8 cellular contexts compared by ENCODE assay signal in genomic region chr2:231056453-231057416, GRCh38. TPM values are rescaled to one million over a fixed set of nuclear protein-coding genes. Genes with fewer than 3 reads are reported as not detected.
DNase-seq lines count a peak whose midpoint lies in the region; ATAC-seq and TF ChIP-seq lines count a peak whose summit lies in the region.

TSS of gene PSMD1 (plus strand) at chr2:231056867. CDS start at chr2:231057026, 159 bp downstream.

- peak within 1 kb of the TSS; percentile 100 for H3K27ac ChIP-seq in hepatocyte

- ATAC-seq in HG02981 (IDR thresholded peaks at IDR 0.05; ENCODE audit: unreplicated experiment): peak; percentile 70

- 1% methylated on average over 53 of the region's 73 CpGs for WGBS in hepatocyte (ENCODE audit: low lambda C conversion rate, missing lambda C conversion rate)

- peak; percentile 89 for TF ChIP-seq CTCF in hepatocyte (IDR thresholded peaks at IDR 0.05; ENCODE audit: poor library complexity)

- peak within 1 kb of the TSS; percentile 82 for H2AFZ ChIP-seq in hepatocyte

- no peaks in the 10 kb centered on the region for H3K27me3 ChIP-seq in hepatocyte

- peaks cover 2% of the 10 kb centered on the region for H3K36me3 ChIP-seq in hepatocyte (replicated peaks; ENCODE audit: insufficient read depth, low read depth)

- peaks cover 15% of the 10 kb centered on the region for H4K20me1 ChIP-seq in hepatocyte (ENCODE audit: insufficient read depth, poor library complexity, severe bottlenecking)

- H3K9me3 ChIP-seq in hepatocyte (ENCODE audit: low read depth): no peaks in the 10 kb centered on the region

- DNase-seq in NCI-H187 (lab: John Stamatoyannopoulos, UW) (peak; percentile 72 to 73), NCI-H187 treated with DMSO at 0.1 percent for 48 hours (lab: John Stamatoyannopoulos, UW) (no peak), NCI-H2081 (lab: John Stamatoyannopoulos, UW) (peak; percentile 86 to 92), T1000 (lab: John Stamatoyannopoulos, UW) (peak; percentile 95), astrocyte of the hippocampus (ENCODE audit: low read depth, low spot score) (peak; percentile 97), hepatocyte (ENCODE audit: low spot score) (peak; percentile 95), retina (peak; percentile 97)

- H3K9me2 ChIP-seq in hepatocyte (replicated peaks; ENCODE audit: insufficient read depth): no peaks in the 10 kb centered on the region

- H3K4me3 ChIP-seq in hepatocyte: peak within 1 kb of the TSS; percentile 98

- peak within 1 kb of the TSS; percentile 86 for H3K4me2 ChIP-seq in hepatocyte

- H3K79me2 ChIP-seq in hepatocyte: peaks cover 50% of the 10 kb centered on the region

- peaks cover 27% of the 10 kb centered on the region for H3K4me1 ChIP-seq in hepatocyte (ENCODE audit: insufficient read depth)

RNA-seq across cellular contexts. Expression of gene PSMD1, which starts in this region (rescaled TPM):
- 92.9 and 93.6 TPM in 2 replicates for total RNA-seq in hepatocyte
- polyA plus RNA-seq in hepatocyte: 96.3 and 106 TPM in 2 replicates
